8 cellular contexts compared by ENCODE assay signal in the genomic region with DNA sequence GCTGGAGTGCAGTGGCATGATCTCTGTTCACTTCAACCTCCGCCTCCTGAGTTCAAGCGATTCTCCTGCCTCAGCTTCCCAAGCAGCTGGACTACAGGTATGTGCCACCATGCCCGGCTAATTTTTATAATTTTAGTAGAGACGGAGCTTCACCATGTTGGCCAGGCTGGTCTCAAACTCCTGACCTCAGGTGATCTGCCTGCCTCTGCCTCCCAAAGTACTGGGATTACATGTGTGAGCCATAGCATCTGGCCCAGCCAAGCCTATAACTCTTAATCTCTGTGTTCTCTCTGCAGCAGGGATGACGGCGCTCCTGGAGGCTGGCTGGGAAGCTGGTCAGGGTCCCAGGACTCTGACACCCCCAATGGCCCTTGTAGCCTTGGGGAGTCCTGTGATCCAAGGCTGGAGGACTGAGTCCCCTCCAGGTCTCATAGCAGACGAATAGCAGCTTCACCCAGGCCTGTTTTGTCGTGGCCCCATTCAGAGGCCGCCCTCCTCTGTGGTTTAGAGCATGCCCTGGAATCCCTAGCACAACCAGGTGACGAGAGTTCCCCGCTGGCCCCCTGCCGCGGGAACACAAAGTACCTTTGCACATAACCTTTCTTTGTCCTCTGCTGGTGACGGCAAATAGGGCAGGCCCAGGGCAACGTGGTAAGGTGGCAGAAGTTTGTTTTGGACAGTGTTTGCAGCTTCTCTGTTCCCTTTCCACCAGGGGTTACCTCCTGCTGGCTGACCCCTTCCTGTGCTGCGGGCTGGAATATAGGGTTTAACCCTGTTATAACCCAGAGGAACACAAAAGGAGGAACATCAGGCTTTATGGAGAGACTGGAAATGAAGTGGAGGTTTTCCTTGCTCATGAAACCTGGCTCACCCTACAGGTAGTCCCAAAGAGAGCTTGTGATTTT. TPM values are rescaled to one million over a fixed set of nuclear protein-coding genes. Genes with fewer than 3 reads are reported as not detected.
DNase-seq lines count a peak whose midpoint lies in the region; ATAC-seq and TF ChIP-seq lines count a peak whose summit lies in the region.

No MANE protein-coding gene starts in this region.

- peak; percentile 34 to 39 for DNase-seq in SHP77 (lab: John Stamatoyannopoulos, UW)
- DNase-seq in SHP77 treated with DMSO at 0.1 percent for 48 hours (lab: John Stamatoyannopoulos, UW) = no peak
- peak; percentile 38 to 52 for DNase-seq in activated T-cell treated with anti-CD3 and anti-CD28 coated beads, Interleukin-2, amount 50 U/mL, for 48 hours
- DNase-seq in suprapubic skin (ENCODE audit: low spot score in 2 of 2) = peak; percentile 84 to 90
- DNase-seq in NCI-H1436 treated with DMSO at 0.1 percent for 48 hours (lab: John Stamatoyannopoulos, UW) = no peak

- H3K4me3 ChIP-seq in iPS-20b (ENCODE audit: low read length) (no peak overlapping the region), suprapubic skin (no peak overlapping the region)

- TF ChIP-seq CTCF in suprapubic skin (IDR thresholded peaks at IDR 0.05) = no peak

- H3K36me3 ChIP-seq in iPS-20b (ENCODE audit: insufficient read depth, low read depth, low read length) (no peaks in the 10 kb centered on the region), suprapubic skin (no peaks in the 10 kb centered on the region)

- 72% methylated on average over 16 of the region's 16 CpGs for WGBS in suprapubic skin

- no peak for ATAC-seq in HG03175 (IDR thresholded peaks at IDR 0.05; ENCODE audit: unreplicated experiment)
- ATAC-seq in GM18909 (IDR thresholded peaks at IDR 0.05; ENCODE audit: poor library complexity, unreplicated experiment) = no peak

- H3K27ac ChIP-seq in iPS-20b (ENCODE audit: low read length) = no peak overlapping the region
- peak overlapping the region; percentile 85 for H3K27ac ChIP-seq in suprapubic skin

- H3K9ac ChIP-seq in iPS-20b (ENCODE audit: low read depth, low read length) = 0 out of 2 replicates have a peak overlapping the region, but pooled peaks have one; percentile 3

- H3K9me3 ChIP-seq in iPS-20b (ENCODE audit: insufficient read depth, low read depth, low read length) (no peaks in the 10 kb centered on the region), suprapubic skin (no peaks in the 10 kb centered on the region)

- H3K27me3 ChIP-seq in iPS-20b (ENCODE audit: insufficient read depth, low read length) = no peaks in the 10 kb centered on the region
- H3K27me3 ChIP-seq in suprapubic skin = no peaks in the 10 kb centered on the region

- peaks cover 27% of the 10 kb centered on the region; the same call in 1 of the 2 replicates for H3K4me1 ChIP-seq in iPS-20b (ENCODE audit: insufficient read depth, low read length)
- peaks cover 36% of the 10 kb centered on the region for H3K4me1 ChIP-seq in suprapubic skin

- peak; percentile 54 for TF ChIP-seq EP300 in suprapubic skin (IDR thresholded peaks at IDR 0.05)

- TF ChIP-seq POLR2A in suprapubic skin (IDR thresholded peaks at IDR 0.05) = no peak

RNA-seq across cellular contexts. Expression of gene TOB1, which starts 43.0 kb away (rescaled TPM):
- 100 to 1,000 TPM; 151 to 255 (median 174) TPM for total RNA-seq in suprapubic skin

Comparison
In these comparisons a context has a peak if more than half of its experiments do, and no peak if none do; other contexts are left out.
1. DNase-seq: peak in SHP77 (2 of 2), activated T-cell treated with anti-CD3 and anti-CD28 coated beads, Interleukin-2, amount 50 U/mL, for 48 hours (2 of 2) and suprapubic skin (2 of 2); none in SHP77 treated with DMSO at 0.1 percent for 48 hours (single experiment) and NCI-H1436 treated with DMSO at 0.1 percent for 48 hours (single experiment).